1 cellular context compared by ENCODE assay signal in genomic region chr13:68888832-68889231, GRCh38.
TF ChIP-seq lines count a peak whose summit lies in the region.

No MANE protein-coding gene starts in this region.

TF ChIP-seq in GM23338, 12 proteins besides CTCF, POLR2A, EP300 and RAD21 (continued from another document):
- no peak for TF ChIP-seq ZNF462 (CRISPR knock-in tag; IDR thresholded peaks at IDR 0.05)
- no peak for TF ChIP-seq ZNF331 (CRISPR knock-in tag; IDR thresholded peaks at IDR 0.05; ENCODE audit: low read depth)
- TF ChIP-seq ETS1 (IDR thresholded peaks at IDR 0.05) = no peak
- no peak for TF ChIP-seq EZH2phosphoT487 (IDR thresholded peaks at IDR 0.05; ENCODE audit: unreplicated experiment)
- TF ChIP-seq POLR2AphosphoS5 (IDR thresholded peaks at IDR 0.05; ENCODE audit: low read depth) = no peak
TF ChIP-seq in GM23338: peak in this region for 0.
